ENCODE assay signal across 19 cellular contexts in the genomic region with DNA sequence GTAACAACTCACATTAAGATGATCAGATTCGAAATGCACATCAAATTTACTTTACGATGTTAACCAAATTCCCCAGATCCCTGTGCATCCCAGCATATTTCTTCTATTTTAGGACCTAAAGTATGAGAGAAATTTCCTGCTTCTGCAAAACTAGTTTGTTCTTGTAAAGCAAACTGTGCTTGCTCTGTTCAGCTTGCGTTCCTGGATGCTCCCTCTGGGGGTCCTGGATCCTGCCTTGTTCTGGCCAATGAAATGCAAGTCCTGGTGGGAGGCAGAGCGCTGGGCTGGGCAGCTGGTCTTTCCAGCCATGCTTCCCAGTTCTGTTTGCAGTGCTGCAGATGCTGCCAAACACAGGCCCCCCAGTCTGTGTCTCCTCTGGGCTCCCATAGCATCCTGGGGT. TPM values are rescaled to one million over a fixed set of nuclear protein-coding genes. Genes with fewer than 3 reads are reported as not detected.
DNase-seq lines count a peak whose midpoint lies in the region; ATAC-seq and TF ChIP-seq lines count a peak whose summit lies in the region.
"Had no signal": no experiment of that assay in that cellular context is flagged by ENCODE, and none has a peak within 500 bp of the region (broad histone marks: within the 10 kb centered on the region; RNA-seq: fewer than 3 reads in every experiment).

No MANE protein-coding gene starts in this region.

- H2BK120ac ChIP-seq in neuronal stem cell (ENCODE audit: low read depth, low read length), result no peak overlapping the region

- no peak overlapping the region for H3K4ac ChIP-seq in neuronal stem cell (ENCODE audit: low read length)

- no peak overlapping the region for H3K23ac ChIP-seq in neuronal stem cell (ENCODE audit: low read depth, low read length, poor library complexity)

- peak; percentile 18 for DNase-seq in GM03348 (ENCODE audit: low spot score)
- DNase-seq in SK-N-SH, result peak; percentile 44
- peak; percentile 61 for DNase-seq in fibroblast of peridontal ligament (ENCODE audit: extremely low read depth)
- DNase-seq in neuronal stem cell (ENCODE audit: low spot score), result peak; percentile 15
- no peak for DNase-seq in NCI-H524 treated with DMSO at 0.1 percent for 48 hours (lab: John Stamatoyannopoulos, UW)
- DNase-seq in upper lobe of left lung, result no peak
- DNase-seq: activated naive CD4-positive, alpha-beta T cell treated with anti-CD3 and anti-CD28 coated beads for 36 hours; activated T-cell treated with anti-CD3 and anti-CD28 coated beads, Interleukin-2, amount 50 U/mL, for 48 hours; CD4-positive, CD25-positive, alpha-beta regulatory T cell; central memory CD4-positive, alpha-beta T cell; erythroblast; KG1; MV-4-11; NCI-H187 treated with DMSO at 0.1 percent for 48 hours; OCI-M1; Right ventricle myocardium superior; substantia nigra had no signal

- no peak for TF ChIP-seq CTCF in SK-N-SH (IDR thresholded peaks at IDR 0.05)
- no peak for TF ChIP-seq CTCF in gastroesophageal sphincter (IDR thresholded peaks at IDR 0.05)
- TF ChIP-seq CTCF in upper lobe of left lung (IDR thresholded peaks at IDR 0.05), result no peak

- H2AFZ ChIP-seq in SK-N-SH (ENCODE audit: low read depth), result peak overlapping the region; percentile 56; the same call in 1 of the 2 replicates
- H2AFZ ChIP-seq in neuronal stem cell (ENCODE audit: low read length), result peak overlapping the region; percentile 61

- WGBS in SK-N-SH (ENCODE audit: low lambda C conversion rate), result 71% methylated on average over 4 of the region's 4 CpGs
- no CpG with 5 or more reads among the region's 4 CpGs for WGBS in neuronal stem cell (ENCODE audit: extremely low coverage in 2 of 2, insufficient read length in 2 of 2, insufficient replicate concordance in 1 of 2), 2 donors
- WGBS in gastroesophageal sphincter (ENCODE audit: low coverage in 1 of 2), 2 donors, result 68 to 72% methylated on average over 2 to 3 of the region's 4 CpGs
- 68 to 91% methylated on average over 4 of the region's 4 CpGs for WGBS in upper lobe of left lung, 2 donors

- no peak overlapping the region for H2AK5ac ChIP-seq in neuronal stem cell (ENCODE audit: low read depth, low read length)

- no peak overlapping the region for H3K14ac ChIP-seq in neuronal stem cell (ENCODE audit: low read length)

- TF ChIP-seq POLR2A in gastroesophageal sphincter (IDR thresholded peaks at IDR 0.05) (no peak), upper lobe of left lung (IDR thresholded peaks at IDR 0.05) (no peak)

- peaks cover 8% of the 10 kb centered on the region for H3F3A ChIP-seq in SK-N-SH (replicated peaks; ENCODE audit: insufficient read depth)

- H3K9me2 ChIP-seq in SK-N-SH, result no peaks in the 10 kb centered on the region

- H3K4me3 ChIP-seq in SK-N-SH (ENCODE audit: low read depth in 2 of 2, low read length in 1 of 2) (peak overlapping the region in 1 of 2 experiments; percentile 8; a peak in 1 of 4 replicates), neuronal stem cell (ENCODE audit: low read length in 2 of 2) (no peak overlapping the region), gastroesophageal sphincter (no peak overlapping the region), upper lobe of left lung (no peak overlapping the region)

- H3K9ac ChIP-seq in SK-N-SH (no peak overlapping the region), neuronal stem cell (ENCODE audit: low read depth, low read length, poor library complexity) (no peak overlapping the region)

- TF ChIP-seq EP300 in SK-N-SH (IDR thresholded peaks at IDR 0.05; ENCODE audit: borderline replicate concordance in 1 of 2, low read depth in 1 of 2, low read length in 1 of 2), result no peak
- no peak for TF ChIP-seq EP300 in gastroesophageal sphincter (IDR thresholded peaks at IDR 0.05)
- no peak for TF ChIP-seq EP300 in upper lobe of left lung (IDR thresholded peaks at IDR 0.05)

- CTCF ChIA-PET in SK-N-SH (lab: Yijun Ruan, JAX), result interaction anchor here (4.5 to 20.9 kb wide), 2 partner anchors 11 to 63 kb away, joined by 16 to 472 read pairs; a partner anchor contains a TSS

- H3K4me2 ChIP-seq in SK-N-SH (0 out of 2 replicates have a peak overlapping the region, but pooled peaks have one; percentile 42), neuronal stem cell (ENCODE audit: insufficient read depth, low read length, poor library complexity, severe bottlenecking) (no peak overlapping the region)

- H3K27ac ChIP-seq in SK-N-SH (ENCODE audit: low read depth in 2 of 2, low read length in 1 of 2) (peak overlapping the region in 1 of 2 experiments; percentile 48; a peak in 1 of 4 replicates), neuronal stem cell (replicated peaks; ENCODE audit: low read length) (no peak overlapping the region), gastroesophageal sphincter (no peak overlapping the region), upper lobe of left lung (no peak overlapping the region)

- H3K36me3 ChIP-seq in SK-N-SH (replicated peaks in 1 of 2; ENCODE audit: control insufficient read depth in 1 of 2, insufficient read depth in 2 of 2, low read length in 1 of 2), result no peaks in the 10 kb centered on the region
- no peaks in the 10 kb centered on the region for H3K36me3 ChIP-seq in neuronal stem cell (replicated peaks in 1 of 2; ENCODE audit: control insufficient read depth in 2 of 2, insufficient read depth in 2 of 2, low read length in 2 of 2)
- H3K36me3 ChIP-seq in gastroesophageal sphincter, result no peaks in the 10 kb centered on the region
- no peaks in the 10 kb centered on the region for H3K36me3 ChIP-seq in upper lobe of left lung

- no peak overlapping the region for H4K8ac ChIP-seq in neuronal stem cell (ENCODE audit: low read depth, low read length)

- no peak for ATAC-seq in gastroesophageal sphincter
- no peak for ATAC-seq in upper lobe of left lung (ENCODE audit: low FRiP score in 2 of 2)
- ATAC-seq: natural killer cell treated with Interleukin-12 subunit alpha and Interleukin-12 subunit beta and Interleukin-15 and Interleukin-18, amount 100 ng/mL, for 72 hours had no signal

- H2BK12ac ChIP-seq in neuronal stem cell (ENCODE audit: low read length), result no peak overlapping the region

- H3K18ac ChIP-seq in neuronal stem cell (ENCODE audit: low read length), result no peak overlapping the region

- H4K20me1 ChIP-seq in SK-N-SH (ENCODE audit: insufficient read depth), result no peaks in the 10 kb centered on the region

- TF ChIP-seq RAD21 in SK-N-SH (IDR thresholded peaks at IDR 0.05; ENCODE audit: low read length), result no peak

- H3K27me3 ChIP-seq in SK-N-SH (ENCODE audit: insufficient read depth) (no peaks in the 10 kb centered on the region), neuronal stem cell (ENCODE audit: control insufficient read depth in 3 of 3, insufficient read depth in 3 of 3, low read depth in 1 of 3, low read length in 3 of 3) (peaks cover 0 to 2% (median 0%) of the 10 kb centered on the region in 3 experiments), gastroesophageal sphincter (no peaks in the 10 kb centered on the region), upper lobe of left lung (no peaks in the 10 kb centered on the region)

- no peaks in the 10 kb centered on the region for H3K79me1 ChIP-seq in neuronal stem cell (ENCODE audit: low read depth, low read length)

- no peak overlapping the region for H2BK5ac ChIP-seq in neuronal stem cell (ENCODE audit: low read length)

- H2BK15ac ChIP-seq in neuronal stem cell (ENCODE audit: low read length), result no peak overlapping the region

- H3K79me2 ChIP-seq in SK-N-SH (ENCODE audit: insufficient read depth), result no peaks in the 10 kb centered on the region

- H3K4me1 ChIP-seq in SK-N-SH (ENCODE audit: control insufficient read depth in 1 of 2, insufficient read depth in 2 of 2, low read depth in 1 of 2, low read length in 1 of 2) (peaks cover 0 to 7% of the 10 kb centered on the region in 2 experiments; a peak in 2 of 4 replicates), neuronal stem cell (ENCODE audit: control insufficient read depth in 2 of 2, insufficient read depth in 1 of 2, low read depth in 1 of 2, low read length in 2 of 2) (peaks cover 4 to 7% of the 10 kb centered on the region in 2 donors), gastroesophageal sphincter (no peaks in the 10 kb centered on the region), upper lobe of left lung (peaks cover 0 to 12% (median 0%) of the 10 kb centered on the region in 4 donors)

- no peak overlapping the region for H4K91ac ChIP-seq in neuronal stem cell (ENCODE audit: low read depth, low read length, poor library complexity)

- H3K9me3 ChIP-seq in SK-N-SH, result no peaks in the 10 kb centered on the region
- no peaks in the 10 kb centered on the region for H3K9me3 ChIP-seq in neuronal stem cell (replicated peaks in 1 of 2; ENCODE audit: control insufficient read depth in 2 of 2, insufficient read depth in 1 of 2, low read depth in 1 of 2, low read length in 2 of 2)
- H3K9me3 ChIP-seq in gastroesophageal sphincter, result no peaks in the 10 kb centered on the region
- H3K9me3 ChIP-seq in upper lobe of left lung, result no peaks in the 10 kb centered on the region

- POLR2A ChIA-PET in SK-N-SH (lab: Yijun Ruan, JAX), result no interaction called here

TF ChIP-seq in SK-N-SH, 30 proteins besides CTCF, POLR2A, EP300 and RAD21 (continues in another document):
- TF ChIP-seq, protein P1, sequence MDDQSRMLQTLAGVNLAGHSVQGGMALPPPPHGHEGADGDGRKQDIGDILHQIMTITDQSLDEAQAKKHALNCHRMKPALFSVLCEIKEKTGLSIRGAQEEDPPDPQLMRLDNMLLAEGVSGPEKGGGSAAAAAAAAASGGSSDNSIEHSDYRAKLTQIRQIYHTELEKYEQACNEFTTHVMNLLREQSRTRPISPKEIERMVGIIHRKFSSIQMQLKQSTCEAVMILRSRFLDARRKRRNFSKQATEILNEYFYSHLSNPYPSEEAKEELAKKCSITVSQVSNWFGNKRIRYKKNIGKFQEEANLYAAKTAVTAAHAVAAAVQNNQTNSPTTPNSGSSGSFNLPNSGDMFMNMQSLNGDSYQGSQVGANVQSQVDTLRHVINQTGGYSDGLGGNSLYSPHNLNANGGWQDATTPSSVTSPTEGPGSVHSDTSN (IDR thresholded peaks at IDR 0.05), result no peak
- TF ChIP-seq ELF1 (IDR thresholded peaks at IDR 0.05), result no peak

RNA-seq across cellular contexts. Expression of a gene that starts 39.6 kb away (rescaled TPM):
- polyA plus RNA-seq in SK-N-SH (2012; rRNA removed), result 159 and 200 TPM in 2 replicates
- polyA plus RNA-seq in SK-N-SH (2012; cell fraction: cytosol; rRNA removed), result 163 and 191 TPM in 2 replicates
- polyA plus RNA-seq in SK-N-SH (2012; cell fraction: nucleus; rRNA removed), result 211 and 277 TPM in 2 replicates
- polyA plus RNA-seq in neuronal stem cell (2013, experiment 1 of 2), result 8.0 TPM
- 7.7 TPM for polyA plus RNA-seq in neuronal stem cell (2013, experiment 2 of 2)
- total RNA-seq in gastroesophageal sphincter (10 to 100 TPM in 1 of 4 donors, 1 to 10 TPM in 3; 1.1 to 43.3 (median 8.3) TPM), upper lobe of left lung (10 to 100 TPM in 3 of 6 donors, 1 to 10 TPM in 3; 8.2 to 38.8 (median 12.4) TPM)
- total RNA-seq: natural killer cell treated with Interleukin-12 subunit alpha and Interleukin-12 subunit beta and Interleukin-15 and Interleukin-18, amount 100 ng/mL, for 72 hours had no signal
- polyA plus RNA-seq: CD4-positive, CD25-positive, alpha-beta regulatory T cell had no signal

RNA-seq across cellular contexts. Expression of a gene that starts 47.3 kb away (rescaled TPM):
- 147 and 190 TPM in 2 replicates for polyA plus RNA-seq in SK-N-SH (2012; rRNA removed)
- 125 and 144 TPM in 2 replicates for polyA plus RNA-seq in SK-N-SH (2012; cell fraction: cytosol; rRNA removed)
- polyA plus RNA-seq in SK-N-SH (2012; cell fraction: nucleus; rRNA removed), result 170 and 281 TPM in 2 replicates
- polyA plus RNA-seq in neuronal stem cell (2013, experiment 1 of 2), result 72.7 TPM
- 73.3 TPM for polyA plus RNA-seq in neuronal stem cell (2013, experiment 2 of 2)
- total RNA-seq in gastroesophageal sphincter (100 to 1,000 TPM; 433 to 615 (median 440) TPM), upper lobe of left lung (100 to 1,000 TPM in 5 of 6 donors, 10 to 100 TPM in 1; 76.5 to 214 (median 133) TPM)

Comparison
In these comparisons a context has a peak if more than half of its experiments do, and no peak if none do; other contexts are left out.
1. DNase-seq: peak in GM03348 (single experiment), SK-N-SH (single experiment), fibroblast of peridontal ligament (single experiment) and neuronal stem cell (single experiment); none in NCI-H524 treated with DMSO at 0.1 percent for 48 hours (single experiment) and upper lobe of left lung (0 of 2).